ENCODE assay signal across 1 cellular context in genomic region chr6:117494694-117495318, GRCh38.
TF ChIP-seq lines count a peak whose summit lies in the region.

No MANE protein-coding gene starts in this region.

TF ChIP-seq in SK-N-SH, 30 proteins besides CTCF, POLR2A, EP300 and RAD21 (continued from another document):
- TF ChIP-seq REST (IDR thresholded peaks at IDR 0.05; ENCODE audit: low read depth, low read length) (no peak), RCOR1 (IDR thresholded peaks at IDR 0.05; ENCODE audit: low read length) (no peak), USF1 (IDR thresholded peaks at IDR 0.05; ENCODE audit: borderline replicate concordance, low read depth) (no peak), YY1 (IDR thresholded peaks at IDR 0.05; ENCODE audit: low read depth) (no peak), IRF3 (IDR thresholded peaks at IDR 0.05; ENCODE audit: low read depth, low read length) (no peak), NRF1 (IDR thresholded peaks at IDR 0.05; ENCODE audit: low read depth, low read length) (no peak)
- TF ChIP-seq, protein P1, sequence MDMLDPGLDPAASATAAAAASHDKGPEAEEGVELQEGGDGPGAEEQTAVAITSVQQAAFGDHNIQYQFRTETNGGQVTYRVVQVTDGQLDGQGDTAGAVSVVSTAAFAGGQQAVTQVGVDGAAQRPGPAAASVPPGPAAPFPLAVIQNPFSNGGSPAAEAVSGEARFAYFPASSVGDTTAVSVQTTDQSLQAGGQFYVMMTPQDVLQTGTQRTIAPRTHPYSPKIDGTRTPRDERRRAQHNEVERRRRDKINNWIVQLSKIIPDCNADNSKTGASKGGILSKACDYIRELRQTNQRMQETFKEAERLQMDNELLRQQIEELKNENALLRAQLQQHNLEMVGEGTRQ (IDR thresholded peaks at IDR 0.05; ENCODE audit: borderline replicate concordance, low read depth, low read length) = no peak
